In genomic region chr5:107456281-107456715, GRCh38 we compare ENCODE assay signal across 11 cellular contexts.
DNase-seq lines count a peak whose midpoint lies in the region; ATAC-seq and TF ChIP-seq lines count a peak whose summit lies in the region.
"Had no signal": no experiment of that assay in that cellular context is flagged by ENCODE, and none has a peak within 500 bp of the region (broad histone marks: within the 10 kb centered on the region; RNA-seq: fewer than 3 reads in every experiment).

No MANE protein-coding gene starts in this region.

- ATAC-seq in GM18873 (IDR thresholded peaks at IDR 0.05; ENCODE audit: low FRiP score, unreplicated experiment) (peak; percentile 71), HG02588 (IDR thresholded peaks at IDR 0.05; ENCODE audit: unreplicated experiment) (peak; percentile 90), foreskin keratinocyte (peak; percentile 92)
- ATAC-seq: Right ventricle myocardium inferior, upper lobe of right lung had no signal

- H3K9me2 ChIP-seq in MM.1S (replicated peaks; ENCODE audit: insufficient read depth, low read length): no peaks in the 10 kb centered on the region

- H3K4me2 ChIP-seq in MM.1S (ENCODE audit: low read depth, low read length): no peak overlapping the region

- no peak overlapping the region for H3K9ac ChIP-seq in MM.1S (ENCODE audit: low read length)

- no peaks in the 10 kb centered on the region for H3K27me3 ChIP-seq in MM.1S (replicated peaks; ENCODE audit: insufficient read depth, low read length)
- no peaks in the 10 kb centered on the region for H3K27me3 ChIP-seq in foreskin keratinocyte
- H3K27me3 ChIP-seq in BE2C: no peaks in the 10 kb centered on the region
- H3K27me3 ChIP-seq: upper lobe of right lung had no signal

- H3K9me3 ChIP-seq in MM.1S (replicated peaks; ENCODE audit: insufficient read depth, low read length) (no peaks in the 10 kb centered on the region), BE2C (no peaks in the 10 kb centered on the region)
- H3K9me3 ChIP-seq: upper lobe of right lung had no signal

- no peak overlapping the region for H3K27ac ChIP-seq in MM.1S (ENCODE audit: low read length)
- peak overlapping the region; percentile 72 for H3K27ac ChIP-seq in foreskin keratinocyte
- H3K27ac ChIP-seq: upper lobe of right lung had no signal

- H3K79me2 ChIP-seq in MM.1S (ENCODE audit: low read length): no peaks in the 10 kb centered on the region

- no peak for TF ChIP-seq CTCF in MM.1S (IDR thresholded peaks at IDR 0.05; ENCODE audit: low read length)
- TF ChIP-seq CTCF in foreskin keratinocyte (conservative IDR thresholded peaks at IDR 0.05): no peak
- TF ChIP-seq CTCF in BE2C (IDR thresholded peaks at IDR 0.05; ENCODE audit: low read depth, low read length): no peak

- H3K4me3 ChIP-seq in MM.1S (ENCODE audit: low read length) (no peak overlapping the region), BE2C (ENCODE audit: low read depth, low read length) (no peak overlapping the region)
- H3K4me3 ChIP-seq: upper lobe of right lung had no signal

- DNase-seq in MM.1S: peak; percentile 14
- DNase-seq in foreskin keratinocyte: peak; percentile 91 to 94
- DNase-seq in NCI-H2196 treated with DMSO at 0.1 percent for 48 hours (lab: John Stamatoyannopoulos, UW; ENCODE audit: unreplicated experiment): no peak
- DNase-seq in NCI-H1436 (lab: John Stamatoyannopoulos, UW): no peak
- no peak for DNase-seq in BE2C
- DNase-seq in GDM1 (lab: John Stamatoyannopoulos, UW): no peak
- DNase-seq: activated T-cell treated with anti-CD3 and anti-CD28 coated beads for 4 hours, upper lobe of right lung had no signal

- H3K36me3 ChIP-seq in MM.1S (replicated peaks; ENCODE audit: insufficient read depth, low read length) (no peaks in the 10 kb centered on the region), BE2C (no peaks in the 10 kb centered on the region)
- H3K36me3 ChIP-seq: upper lobe of right lung had no signal

- no peak overlapping the region for H2AFZ ChIP-seq in MM.1S (ENCODE audit: low read length)

- no peaks in the 10 kb centered on the region for H3F3A ChIP-seq in MM.1S (ENCODE audit: insufficient read depth, low read length)

- no peaks in the 10 kb centered on the region for H4K20me1 ChIP-seq in MM.1S (ENCODE audit: insufficient read depth, low read length)

- H3K4me1 ChIP-seq in MM.1S (ENCODE audit: low read length): no peaks in the 10 kb centered on the region
- peaks cover 19% of the 10 kb centered on the region for H3K4me1 ChIP-seq in foreskin keratinocyte
- H3K4me1 ChIP-seq in BE2C: no peaks in the 10 kb centered on the region

Comparison
In these comparisons a context has a peak if more than half of its experiments do, and no peak if none do; other contexts are left out.
1. DNase-seq: peak in MM.1S (single experiment) and foreskin keratinocyte (2 of 2); none in NCI-H2196 treated with DMSO at 0.1 percent for 48 hours (single experiment), NCI-H1436 (single experiment), BE2C (single experiment) and GDM1 (single experiment).
2. Peak in every context shown above with its lines, with median percentiles within 50 percentile points of each other: ATAC-seq.